ENCODE assay signal across 22 cellular contexts in genomic region chr17:82116246-82116645, GRCh38.
"Had no signal": no experiment of that assay in that cellular context is flagged by ENCODE, and none has a peak within 500 bp of the region (broad histone marks: within the 10 kb centered on the region; RNA-seq: fewer than 3 reads in every experiment).

No MANE protein-coding gene starts in this region.

- H2AFZ ChIP-seq: parathyroid adenoma had no signal

- H3K9me3 ChIP-seq: body of pancreas, lower lobe of right lung, thyroid gland had no signal

- H3K27me3 ChIP-seq: body of pancreas, cardiac muscle cell, thyroid gland had no signal

- H3K27ac ChIP-seq: body of pancreas, cardiac muscle cell, lower lobe of right lung, parathyroid adenoma, thyroid gland had no signal

- ATAC-seq: activated naive CD8-positive, alpha-beta T cell treated with anti-CD3 and anti-CD28 coated beads, Interleukin-2, amount 50 U/mL, for 24 hours; body of pancreas; lower lobe of right lung; natural killer cell treated with Interleukin-12 subunit alpha and Interleukin-12 subunit beta and Interleukin-15 and Interleukin-18, amount 100 ng/mL, for 72 hours; right cardiac atrium; stimulated activated naive CD8-positive, alpha-beta T cell treated with anti-CD3 and anti-CD28 coated beads, Interleukin-15, Interleukin-2, amounts not matched to agents 100 U/mL and 50 U/mL, for 24 hours had no signal

- H3K4me3 ChIP-seq: body of pancreas, cardiac muscle cell, lower lobe of right lung, thyroid gland had no signal

- H3K36me3 ChIP-seq: cardiac muscle cell had no signal

- H3K9ac ChIP-seq: parathyroid adenoma had no signal

- DNase-seq: activated CD4-positive, alpha-beta memory T cell treated with anti-CD3 and anti-CD28 coated beads for 36 hours; activated CD4-positive, alpha-beta T cell treated with anti-CD3 and anti-CD28 coated beads for 48 hours; activated CD4-positive, CD25-positive, alpha-beta regulatory T cell; activated gamma-delta T cell; activated naive CD4-positive, alpha-beta T cell treated with anti-CD3 and anti-CD28 coated beads, Interleukin-2, amount 50 U/mL, for 16 hours; activated naive CD8-positive, alpha-beta T cell treated with anti-CD3 and anti-CD28 coated beads, Interleukin-2, amount 50 U/mL, for 24 hours; anterior cingulate cortex; body of pancreas; cortex of kidney; foreskin fibroblast; kidney; lower lobe of right lung; midbrain; stimulated activated CD4-positive, alpha-beta T cell treated with anti-CD3 and anti-CD28 coated beads, Interleukin-12 subunit alpha, Interleukin-12 subunit beta, amount 100 ng/mL, for 4 hours; stimulated activated CD4-positive, alpha-beta T cell treated with anti-CD3 and anti-CD28 coated beads, Interleukin-4, amount 100 ng/mL, for 4 hours; stimulated activated naive CD8-positive, alpha-beta T cell treated with anti-CD3 and anti-CD28 coated beads, Interleukin-15, Interleukin-2, amounts not matched to agents 100 U/mL and 50 U/mL, for 24 hours; T1000; thyroid gland had no signal
